ENCODE assay signal across 8 cellular contexts in the genomic region with DNA sequence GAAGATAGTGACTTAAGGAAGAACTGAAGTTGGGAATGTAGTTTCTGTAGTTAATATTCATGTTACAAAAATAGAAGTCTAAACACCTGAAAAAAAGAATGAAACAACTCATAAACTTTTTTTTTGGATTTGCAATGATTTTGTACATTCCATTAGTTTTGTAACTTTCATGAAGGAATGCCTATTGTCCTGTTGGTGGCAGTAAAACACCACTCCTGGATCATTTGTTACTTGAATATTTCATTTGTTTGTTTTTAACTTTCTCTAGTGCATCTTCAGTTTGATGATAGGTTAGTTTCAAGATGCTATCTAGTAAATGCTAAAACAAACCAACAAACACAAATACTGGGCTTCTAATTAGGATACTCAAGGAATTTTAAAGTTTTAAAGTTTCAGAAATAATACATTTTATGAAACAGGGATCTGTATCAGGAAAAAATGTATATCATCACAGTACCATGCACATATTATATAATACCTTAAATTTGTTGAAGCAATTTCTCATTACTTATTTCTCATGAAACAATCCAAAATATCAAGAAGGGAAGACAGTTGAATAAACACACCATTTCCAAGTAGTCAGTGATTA.
DNase-seq lines count a peak whose midpoint lies in the region; ATAC-seq, FAIRE-seq and TF ChIP-seq lines count a peak whose summit lies in the region.

No MANE protein-coding gene starts in this region.

- H3K9me3 ChIP-seq in GM12878 (replicated peaks; ENCODE audit: control insufficient read depth, insufficient read depth, low read length), result no peaks in the 10 kb centered on the region
- no peaks in the 10 kb centered on the region for H3K9me3 ChIP-seq in thyroid gland

- H3K27me3 ChIP-seq in GM12878 (replicated peaks in 1 of 2; ENCODE audit: control insufficient read depth in 2 of 2, insufficient read depth in 2 of 2, low read length in 1 of 2), result no peaks in the 10 kb centered on the region
- no peaks in the 10 kb centered on the region for H3K27me3 ChIP-seq in thyroid gland

- H3K27ac ChIP-seq in GM12878 (ENCODE audit: control insufficient read depth, insufficient read depth) (no peak overlapping the region), thyroid gland (no peak overlapping the region)

- no peak overlapping the region for H3K4me3 ChIP-seq in GM12878
- no peak overlapping the region for H3K4me3 ChIP-seq in thyroid gland (replicated peaks in 1 of 3)

- FAIRE-seq in GM12878 (lab: Jason Lieb, UNC), result no peak
- FAIRE-seq in islet of Langerhans (lab: Jason Lieb, UNC), result peak; percentile 99

- H3K79me2 ChIP-seq in GM12878 (ENCODE audit: control insufficient read depth, insufficient read depth, low read length), result no peaks in the 10 kb centered on the region

- RAD21 ChIA-PET in GM12878 (lab: Charles Lee; ENCODE audit: unreplicated experiment), result interaction anchor here (0.7 to 2.5 kb wide), 6 partner anchors 205 to 355 kb away, joined by 3 to 14 read pairs (median 6); no protein-coding TSS in a partner anchor

- no peak overlapping the region for H3K9ac ChIP-seq in GM12878 (ENCODE audit: control insufficient read depth, insufficient read depth, low read length)

- POLR2A ChIA-PET in GM12878 (lab: Charles Lee), result interaction anchor here (1.0 kb wide), 1 partner anchor 230 kb away, joined by 3 read pairs; the partner anchor contains the start of gene CACYBP

- CTCF ChIA-PET in GM12878 (lab: Yijun Ruan, JAX), result interaction anchor here (0.7 to 3.6 kb wide), 21 partner anchors 54 to 385 kb away, joined by 3 to 32 read pairs (median 3); partner anchors contain the start of genes CACYBP and MRPS14

- no peaks in the 10 kb centered on the region for H4K20me1 ChIP-seq in GM12878 (ENCODE audit: control insufficient read depth, insufficient read depth)

- in situ Hi-C loops in GM12878 (cut with MboI), result loop anchor here (5.0 kb wide), 2 partner anchors 227 to 357 kb away; partner anchors contain the start of gene CACYBP

- ATAC-seq in GM18907 (IDR thresholded peaks at IDR 0.05; ENCODE audit: unreplicated experiment), result peak; percentile 51
- ATAC-seq in GM12878, result peak; percentile 71
- ATAC-seq in HG03139 (IDR thresholded peaks at IDR 0.05; ENCODE audit: unreplicated experiment), result no peak

- BruUV-seq in GM12878 (replicated peaks; lab: Mats Ljungman, UMichigan), result no TSS peak

- intact Hi-C loops in GM12878 (cut with micrococcal nuclease; ENCODE audit: unreplicated experiment) (loop anchor here (1.0 to 5.0 kb wide), 4 partner anchors 112 to 357 kb away; no protein-coding TSS in a partner anchor), thyroid gland (cut with DNase I) (no loop called here)

- no peaks in the 10 kb centered on the region for H3K36me3 ChIP-seq in GM12878 (ENCODE audit: control insufficient read depth in 2 of 2, insufficient read depth in 2 of 2, low read length in 1 of 2)
- no peaks in the 10 kb centered on the region for H3K36me3 ChIP-seq in thyroid gland

- TF ChIP-seq EP300 in GM12878 (IDR thresholded peaks at IDR 0.05; ENCODE audit: borderline replicate concordance in 1 of 2, control insufficient read depth in 1 of 2, low read depth in 2 of 2, low read length in 2 of 2), result no peak

- H3K4me1 ChIP-seq in GM12878 (ENCODE audit: control insufficient read depth, insufficient read depth, low read length) (no peaks in the 10 kb centered on the region), thyroid gland (no peaks in the 10 kb centered on the region)

- SMC1A ChIA-PET in GM12878 (lab: Charles Lee; ENCODE audit: uncharacterized antibody, unreplicated experiment), result interaction anchor here (0.6 to 2.0 kb wide), 13 partner anchors 154 to 376 kb away, joined by 3 to 16 read pairs (median 3); no protein-coding TSS in a partner anchor

- H3K4me2 ChIP-seq in GM12878 (ENCODE audit: control insufficient read depth, insufficient read depth), result no peak overlapping the region

- TF ChIP-seq RAD21 in GM12878 (IDR thresholded peaks at IDR 0.05; ENCODE audit: insufficient read depth, low read depth, low read length), result peak; percentile 82

- TF ChIP-seq CTCF in GM12878 (IDR thresholded peaks at IDR 0.05 in 2 of 3, conservative IDR thresholded peaks at IDR 0.05 in 1 of 3; ENCODE audit: control insufficient read depth in 2 of 3, extremely low read depth in 1 of 3, insufficient read depth in 1 of 3, low read depth in 3 of 3, low read length in 3 of 3) (peak; percentile 54 to 80 (median 61)), thyroid gland (IDR thresholded peaks at IDR 0.05) (peak in 5 of 6 experiments; percentile 34 to 83 (median 73))

- TF ChIP-seq POLR2A in GM12878 (IDR thresholded peaks at IDR 0.05; ENCODE audit: low read depth, low read length), result no peak
- no peak for TF ChIP-seq POLR2A in thyroid gland (IDR thresholded peaks at IDR 0.05)

- DNase-seq in Ammon's horn (ENCODE audit: low spot score) (peak; percentile 75), NCI-H345 (lab: John Stamatoyannopoulos, UW) (peak; percentile 34), GM12878 (ENCODE audit: low read depth, low spot score) (peak; percentile 17), thyroid gland (no peak), cortex of kidney (lab: John Stamatoyannopoulos, UW) (no peak)

- no peak overlapping the region for H2AFZ ChIP-seq in GM12878 (ENCODE audit: control insufficient read depth, low read depth, low read length)

TF ChIP-seq in GM12878, 131 proteins besides CTCF, POLR2A, EP300 and RAD21:
- no peak for TF ChIP-seq EZH2 (IDR thresholded peaks at IDR 0.05; ENCODE audit: borderline replicate concordance, control insufficient read depth, low read depth, low read length)
- TF ChIP-seq ELK1 (IDR thresholded peaks at IDR 0.05; ENCODE audit: low read depth, low read length), result no peak
- TF ChIP-seq FOXM1 (IDR thresholded peaks at IDR 0.05; ENCODE audit: low read depth, low read length), result no peak
- no peak for TF ChIP-seq NFYA (IDR thresholded peaks at IDR 0.05; ENCODE audit: borderline replicate concordance, low read depth, low read length)
- TF ChIP-seq IRF3 (IDR thresholded peaks at IDR 0.05), result no peak
- TF ChIP-seq RFX5 (IDR thresholded peaks at IDR 0.05; ENCODE audit: low read depth, low read length), result no peak
- TF ChIP-seq POLR2AphosphoS2 (IDR thresholded peaks at IDR 0.05; ENCODE audit: low read depth, low read length), result no peak
- TF ChIP-seq SMAD5 (IDR thresholded peaks at IDR 0.05; ENCODE audit: low read depth), result no peak
- no peak for TF ChIP-seq ZSCAN29 (IDR thresholded peaks at IDR 0.05)
- TF ChIP-seq BRCA1 (IDR thresholded peaks at IDR 0.05; ENCODE audit: low read depth, low read length), result no peak
- TF ChIP-seq RELA (IDR thresholded peaks at IDR 0.05; ENCODE audit: borderline replicate concordance, partially characterized antibody), result no peak
- TF ChIP-seq TBL1XR1 (IDR thresholded peaks at IDR 0.05; ENCODE audit: low read depth, low read length), result no peak
- 0 out of 2 replicates have a peak, but pooled peaks have one; percentile 24 for TF ChIP-seq RB1 (IDR thresholded peaks at IDR 0.05; ENCODE audit: borderline replicate concordance)
- TF ChIP-seq MAX (IDR thresholded peaks at IDR 0.05; ENCODE audit: low read depth, low read length), result no peak
- TF ChIP-seq SMC3 (IDR thresholded peaks at IDR 0.05; ENCODE audit: borderline replicate concordance, low read length), result peak; percentile 76

Comparison
In these comparisons a context has a peak if more than half of its experiments do, and no peak if none do; other contexts are left out.
1. DNase-seq: peak in Ammon's horn (single experiment), NCI-H345 (single experiment) and GM12878 (single experiment); none in thyroid gland (0 of 2) and cortex of kidney (single experiment).